In genomic region chr4:103198111-103198765, GRCh38 we compare ENCODE assay signal across 1 cellular context.
TF ChIP-seq lines count a peak whose summit lies in the region.

A gene with protein sequence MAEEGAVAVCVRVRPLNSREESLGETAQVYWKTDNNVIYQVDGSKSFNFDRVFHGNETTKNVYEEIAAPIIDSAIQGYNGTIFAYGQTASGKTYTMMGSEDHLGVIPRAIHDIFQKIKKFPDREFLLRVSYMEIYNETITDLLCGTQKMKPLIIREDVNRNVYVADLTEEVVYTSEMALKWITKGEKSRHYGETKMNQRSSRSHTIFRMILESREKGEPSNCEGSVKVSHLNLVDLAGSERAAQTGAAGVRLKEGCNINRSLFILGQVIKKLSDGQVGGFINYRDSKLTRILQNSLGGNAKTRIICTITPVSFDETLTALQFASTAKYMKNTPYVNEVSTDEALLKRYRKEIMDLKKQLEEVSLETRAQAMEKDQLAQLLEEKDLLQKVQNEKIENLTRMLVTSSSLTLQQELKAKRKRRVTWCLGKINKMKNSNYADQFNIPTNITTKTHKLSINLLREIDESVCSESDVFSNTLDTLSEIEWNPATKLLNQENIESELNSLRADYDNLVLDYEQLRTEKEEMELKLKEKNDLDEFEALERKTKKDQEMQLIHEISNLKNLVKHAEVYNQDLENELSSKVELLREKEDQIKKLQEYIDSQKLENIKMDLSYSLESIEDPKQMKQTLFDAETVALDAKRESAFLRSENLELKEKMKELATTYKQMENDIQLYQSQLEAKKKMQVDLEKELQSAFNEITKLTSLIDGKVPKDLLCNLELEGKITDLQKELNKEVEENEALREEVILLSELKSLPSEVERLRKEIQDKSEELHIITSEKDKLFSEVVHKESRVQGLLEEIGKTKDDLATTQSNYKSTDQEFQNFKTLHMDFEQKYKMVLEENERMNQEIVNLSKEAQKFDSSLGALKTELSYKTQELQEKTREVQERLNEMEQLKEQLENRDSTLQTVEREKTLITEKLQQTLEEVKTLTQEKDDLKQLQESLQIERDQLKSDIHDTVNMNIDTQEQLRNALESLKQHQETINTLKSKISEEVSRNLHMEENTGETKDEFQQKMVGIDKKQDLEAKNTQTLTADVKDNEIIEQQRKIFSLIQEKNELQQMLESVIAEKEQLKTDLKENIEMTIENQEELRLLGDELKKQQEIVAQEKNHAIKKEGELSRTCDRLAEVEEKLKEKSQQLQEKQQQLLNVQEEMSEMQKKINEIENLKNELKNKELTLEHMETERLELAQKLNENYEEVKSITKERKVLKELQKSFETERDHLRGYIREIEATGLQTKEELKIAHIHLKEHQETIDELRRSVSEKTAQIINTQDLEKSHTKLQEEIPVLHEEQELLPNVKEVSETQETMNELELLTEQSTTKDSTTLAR (N-terminal part only) (minus strand): TSS chr4:103198343. CDS start chr4:103198319, 24 bp downstream.

TF ChIP-seq in HepG2, 621 proteins besides CTCF, POLR2A, EP300 and RAD21 (continued from another document and continues in another):
- TF ChIP-seq, protein P1, sequence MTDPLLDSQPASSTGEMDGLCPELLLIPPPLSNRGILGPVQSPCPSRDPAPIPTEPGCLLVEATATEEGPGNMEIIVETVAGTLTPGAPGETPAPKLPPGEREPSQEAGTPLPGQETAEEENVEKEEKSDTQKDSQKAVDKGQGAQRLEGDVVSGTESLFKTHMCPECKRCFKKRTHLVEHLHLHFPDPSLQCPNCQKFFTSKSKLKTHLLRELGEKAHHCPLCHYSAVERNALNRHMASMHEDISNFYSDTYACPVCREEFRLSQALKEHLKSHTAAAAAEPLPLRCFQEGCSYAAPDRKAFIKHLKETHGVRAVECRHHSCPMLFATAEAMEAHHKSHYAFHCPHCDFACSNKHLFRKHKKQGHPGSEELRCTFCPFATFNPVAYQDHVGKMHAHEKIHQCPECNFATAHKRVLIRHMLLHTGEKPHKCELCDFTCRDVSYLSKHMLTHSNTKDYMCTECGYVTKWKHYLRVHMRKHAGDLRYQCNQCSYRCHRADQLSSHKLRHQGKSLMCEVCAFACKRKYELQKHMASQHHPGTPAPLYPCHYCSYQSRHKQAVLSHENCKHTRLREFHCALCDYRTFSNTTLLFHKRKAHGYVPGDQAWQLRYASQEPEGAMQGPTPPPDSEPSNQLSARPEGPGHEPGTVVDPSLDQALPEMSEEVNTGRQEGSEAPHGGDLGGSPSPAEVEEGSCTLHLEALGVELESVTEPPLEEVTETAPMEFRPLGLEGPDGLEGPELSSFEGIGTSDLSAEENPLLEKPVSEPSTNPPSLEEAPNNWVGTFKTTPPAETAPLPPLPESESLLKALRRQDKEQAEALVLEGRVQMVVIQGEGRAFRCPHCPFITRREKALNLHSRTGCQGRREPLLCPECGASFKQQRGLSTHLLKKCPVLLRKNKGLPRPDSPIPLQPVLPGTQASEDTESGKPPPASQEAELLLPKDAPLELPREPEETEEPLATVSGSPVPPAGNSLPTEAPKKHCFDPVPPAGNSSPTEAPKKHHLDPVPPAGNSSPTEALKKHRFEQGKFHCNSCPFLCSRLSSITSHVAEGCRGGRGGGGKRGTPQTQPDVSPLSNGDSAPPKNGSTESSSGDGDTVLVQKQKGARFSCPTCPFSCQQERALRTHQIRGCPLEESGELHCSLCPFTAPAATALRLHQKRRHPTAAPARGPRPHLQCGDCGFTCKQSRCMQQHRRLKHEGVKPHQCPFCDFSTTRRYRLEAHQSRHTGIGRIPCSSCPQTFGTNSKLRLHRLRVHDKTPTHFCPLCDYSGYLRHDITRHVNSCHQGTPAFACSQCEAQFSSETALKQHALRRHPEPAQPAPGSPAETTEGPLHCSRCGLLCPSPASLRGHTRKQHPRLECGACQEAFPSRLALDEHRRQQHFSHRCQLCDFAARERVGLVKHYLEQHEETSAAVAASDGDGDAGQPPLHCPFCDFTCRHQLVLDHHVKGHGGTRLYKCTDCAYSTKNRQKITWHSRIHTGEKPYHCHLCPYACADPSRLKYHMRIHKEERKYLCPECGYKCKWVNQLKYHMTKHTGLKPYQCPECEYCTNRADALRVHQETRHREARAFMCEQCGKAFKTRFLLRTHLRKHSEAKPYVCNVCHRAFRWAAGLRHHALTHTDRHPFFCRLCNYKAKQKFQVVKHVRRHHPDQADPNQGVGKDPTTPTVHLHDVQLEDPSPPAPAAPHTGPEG (CRISPR knock-in tag; IDR thresholded peaks at IDR 0.05) = no peak
- TF ChIP-seq THYN1 (CRISPR knock-in tag; IDR thresholded peaks at IDR 0.05; ENCODE audit: borderline replicate concordance, low read depth) = no peak
- TF ChIP-seq, protein P2, sequence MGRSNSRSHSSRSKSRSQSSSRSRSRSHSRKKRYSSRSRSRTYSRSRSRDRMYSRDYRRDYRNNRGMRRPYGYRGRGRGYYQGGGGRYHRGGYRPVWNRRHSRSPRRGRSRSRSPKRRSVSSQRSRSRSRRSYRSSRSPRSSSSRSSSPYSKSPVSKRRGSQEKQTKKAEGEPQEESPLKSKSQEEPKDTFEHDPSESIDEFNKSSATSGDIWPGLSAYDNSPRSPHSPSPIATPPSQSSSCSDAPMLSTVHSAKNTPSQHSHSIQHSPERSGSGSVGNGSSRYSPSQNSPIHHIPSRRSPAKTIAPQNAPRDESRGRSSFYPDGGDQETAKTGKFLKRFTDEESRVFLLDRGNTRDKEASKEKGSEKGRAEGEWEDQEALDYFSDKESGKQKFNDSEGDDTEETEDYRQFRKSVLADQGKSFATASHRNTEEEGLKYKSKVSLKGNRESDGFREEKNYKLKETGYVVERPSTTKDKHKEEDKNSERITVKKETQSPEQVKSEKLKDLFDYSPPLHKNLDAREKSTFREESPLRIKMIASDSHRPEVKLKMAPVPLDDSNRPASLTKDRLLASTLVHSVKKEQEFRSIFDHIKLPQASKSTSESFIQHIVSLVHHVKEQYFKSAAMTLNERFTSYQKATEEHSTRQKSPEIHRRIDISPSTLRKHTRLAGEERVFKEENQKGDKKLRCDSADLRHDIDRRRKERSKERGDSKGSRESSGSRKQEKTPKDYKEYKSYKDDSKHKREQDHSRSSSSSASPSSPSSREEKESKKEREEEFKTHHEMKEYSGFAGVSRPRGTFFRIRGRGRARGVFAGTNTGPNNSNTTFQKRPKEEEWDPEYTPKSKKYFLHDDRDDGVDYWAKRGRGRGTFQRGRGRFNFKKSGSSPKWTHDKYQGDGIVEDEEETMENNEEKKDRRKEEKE (IDR thresholded peaks at IDR 0.05) = no peak
- TF ChIP-seq ZNF670 (CRISPR knock-in tag; IDR thresholded peaks at IDR 0.05; ENCODE audit: borderline replicate concordance) = no peak
- TF ChIP-seq AKNA (CRISPR knock-in tag; IDR thresholded peaks at IDR 0.05; ENCODE audit: borderline replicate concordance) = no peak
- TF ChIP-seq ZSCAN30 (CRISPR knock-in tag; IDR thresholded peaks at IDR 0.05) = no peak
- TF ChIP-seq PHB2 (IDR thresholded peaks at IDR 0.05; ENCODE audit: partially characterized antibody) = no peak
- no peak for TF ChIP-seq HNRNPH1 (optimal IDR thresholded peaks at IDR 0.05; ENCODE audit: low read depth, low read length)
- no peak for TF ChIP-seq RFX1 (IDR thresholded peaks at IDR 0.05)
- TF ChIP-seq MLX (CRISPR knock-in tag; IDR thresholded peaks at IDR 0.05) = no peak
- TF ChIP-seq GZF1 (CRISPR knock-in tag; IDR thresholded peaks at IDR 0.05) = no peak
- peak; percentile 96 for TF ChIP-seq HDAC1 (CRISPR knock-in tag; IDR thresholded peaks at IDR 0.05)
- TF ChIP-seq ZNF354B (CRISPR knock-in tag; IDR thresholded peaks at IDR 0.05) = no peak
- TF ChIP-seq HES4 (CRISPR knock-in tag; IDR thresholded peaks at IDR 0.05; ENCODE audit: borderline replicate concordance) = no peak
- TF ChIP-seq ZKSCAN5 (CRISPR knock-in tag; IDR thresholded peaks at IDR 0.05) = no peak
- TF ChIP-seq ZNF773 (CRISPR knock-in tag; IDR thresholded peaks at IDR 0.05; ENCODE audit: borderline replicate concordance) = no peak
- no peak for TF ChIP-seq ZFP36L2 (CRISPR knock-in tag; IDR thresholded peaks at IDR 0.05)
- no peak for TF ChIP-seq TCF7L2 (IDR thresholded peaks at IDR 0.05; ENCODE audit: low read depth, low read length)
- peak; percentile 85 for TF ChIP-seq KMT2B (CRISPR knock-in tag; IDR thresholded peaks at IDR 0.05)
- TF ChIP-seq, protein P3, sequence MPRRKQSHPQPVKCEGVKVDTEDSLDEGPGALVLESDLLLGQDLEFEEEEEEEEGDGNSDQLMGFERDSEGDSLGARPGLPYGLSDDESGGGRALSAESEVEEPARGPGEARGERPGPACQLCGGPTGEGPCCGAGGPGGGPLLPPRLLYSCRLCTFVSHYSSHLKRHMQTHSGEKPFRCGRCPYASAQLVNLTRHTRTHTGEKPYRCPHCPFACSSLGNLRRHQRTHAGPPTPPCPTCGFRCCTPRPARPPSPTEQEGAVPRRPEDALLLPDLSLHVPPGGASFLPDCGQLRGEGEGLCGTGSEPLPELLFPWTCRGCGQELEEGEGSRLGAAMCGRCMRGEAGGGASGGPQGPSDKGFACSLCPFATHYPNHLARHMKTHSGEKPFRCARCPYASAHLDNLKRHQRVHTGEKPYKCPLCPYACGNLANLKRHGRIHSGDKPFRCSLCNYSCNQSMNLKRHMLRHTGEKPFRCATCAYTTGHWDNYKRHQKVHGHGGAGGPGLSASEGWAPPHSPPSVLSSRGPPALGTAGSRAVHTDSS (CRISPR knock-in tag; conservative IDR thresholded peaks at IDR 0.05) = no peak
- TF ChIP-seq ZNF639 (CRISPR knock-in tag; conservative IDR thresholded peaks at IDR 0.05) = no peak
- TF ChIP-seq TFDP2 (CRISPR knock-in tag; IDR thresholded peaks at IDR 0.05) = peak; percentile 96
- peak; percentile 44; the same call in 1 of the 2 replicates for TF ChIP-seq ELF1 (CRISPR knock-in tag; IDR thresholded peaks at IDR 0.05)
- no peak for TF ChIP-seq RELA (CRISPR knock-in tag; IDR thresholded peaks at IDR 0.05)
- TF ChIP-seq HNRNPK (IDR thresholded peaks at IDR 0.05; ENCODE audit: low read depth, low read length, poor library complexity, severe bottlenecking) = no peak
- TF ChIP-seq ZNF282 (IDR thresholded peaks at IDR 0.05; ENCODE audit: partially characterized antibody) = no peak
- TF ChIP-seq MXI1 (IDR thresholded peaks at IDR 0.05; ENCODE audit: borderline replicate concordance, low read depth, low read length) = peak; percentile 70; the same call in 1 of the 3 replicates
- peak; percentile 36; the same call in 1 of the 2 replicates for TF ChIP-seq CBFB (CRISPR knock-in tag; IDR thresholded peaks at IDR 0.05)
- TF ChIP-seq RAD51 (IDR thresholded peaks at IDR 0.05; ENCODE audit: borderline replicate concordance) = no peak
- TF ChIP-seq STAG1 (CRISPR knock-in tag; IDR thresholded peaks at IDR 0.05) = no peak
- TF ChIP-seq HNRNPL (IDR thresholded peaks at IDR 0.05; ENCODE audit: low read depth, low read length) = peak; percentile 40; the same call in 1 of the 2 replicates
- TF ChIP-seq, protein P4, sequence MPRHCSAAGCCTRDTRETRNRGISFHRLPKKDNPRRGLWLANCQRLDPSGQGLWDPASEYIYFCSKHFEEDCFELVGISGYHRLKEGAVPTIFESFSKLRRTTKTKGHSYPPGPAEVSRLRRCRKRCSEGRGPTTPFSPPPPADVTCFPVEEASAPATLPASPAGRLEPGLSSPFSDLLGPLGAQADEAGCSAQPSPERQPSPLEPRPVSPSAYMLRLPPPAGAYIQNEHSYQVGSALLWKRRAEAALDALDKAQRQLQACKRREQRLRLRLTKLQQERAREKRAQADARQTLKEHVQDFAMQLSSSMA (CRISPR knock-in tag; IDR thresholded peaks at IDR 0.05) = no peak
